In the genomic region with DNA sequence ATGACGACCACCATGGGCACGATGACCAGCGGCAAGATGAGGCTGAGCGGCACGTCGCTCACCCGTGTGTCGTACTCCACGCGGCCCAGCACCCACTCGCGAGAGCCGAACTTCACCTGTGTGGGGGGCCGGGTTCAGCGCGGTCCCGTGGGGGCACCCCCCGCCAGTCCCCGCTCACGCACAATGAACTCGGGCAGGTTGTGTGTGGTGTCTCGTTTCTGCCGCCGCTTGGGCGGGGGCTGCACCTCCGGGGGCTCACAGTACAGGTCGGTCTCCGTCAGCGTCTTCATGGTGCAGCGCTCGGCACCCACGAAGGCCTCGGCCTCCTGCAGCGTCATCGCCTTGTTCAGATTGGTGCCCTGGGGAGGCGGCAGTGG, we compare ENCODE assay signal across 18 cellular contexts.
"Had no signal": no experiment of that assay in that cellular context is flagged by ENCODE, and none has a peak within 500 bp of the region (broad histone marks: within the 10 kb centered on the region; RNA-seq: fewer than 3 reads in every experiment).

No MANE protein-coding gene starts in this region.

- H3K4me3 ChIP-seq: ascending aorta had no signal

- H3K4me1 ChIP-seq: ascending aorta had no signal

- H3K9me3 ChIP-seq: ascending aorta had no signal

- H3K27ac ChIP-seq: ascending aorta had no signal

- DNase-seq: activated CD4-positive, alpha-beta T cell treated with anti-CD3 and anti-CD28 coated beads, Interleukin-2, amount 10 ng/mL, durations not matched to agents 7 days and 5 days; activated CD4-positive, CD25-positive, alpha-beta regulatory T cell; activated CD8-positive, alpha-beta memory T cell treated with anti-CD3 and anti-CD28 coated beads for 24 hours; activated CD8-positive, alpha-beta memory T cell treated with anti-CD3 and anti-CD28 coated beads, Interleukin-2, amount 50 U/mL, for 48 hours; activated effector memory CD4-positive, alpha-beta T cell treated with anti-CD3 and anti-CD28 coated beads, Interleukin-2, amount 50 U/mL, for 16 hours; activated naive CD4-positive, alpha-beta T cell treated with anti-CD3 and anti-CD28 coated beads, Interleukin-2, amount 50 U/mL, for 16 hours; activated T-cell treated with anti-CD3 and anti-CD28 coated beads, Interleukin-2, amount 50 U/mL, for 48 hours; cerebellar nuclear complex; cortex of kidney; immature natural killer cell; nephron progenitor cell; nucleus accumbens; posterior cingulate gyrus; retina; stimulated activated CD4-positive, alpha-beta T cell treated with anti-CD3 and anti-CD28 coated beads, Interleukin-12 subunit alpha, Interleukin-12 subunit beta, amount 100 ng/mL, for 4 hours; stimulated activated CD4-positive, alpha-beta T cell treated with anti-CD3 and anti-CD28 coated beads, Interleukin-2, amount 100 ng/mL, for 24 hours; T1000 had no signal

- H3K27me3 ChIP-seq: ascending aorta had no signal
